In the genomic region with DNA sequence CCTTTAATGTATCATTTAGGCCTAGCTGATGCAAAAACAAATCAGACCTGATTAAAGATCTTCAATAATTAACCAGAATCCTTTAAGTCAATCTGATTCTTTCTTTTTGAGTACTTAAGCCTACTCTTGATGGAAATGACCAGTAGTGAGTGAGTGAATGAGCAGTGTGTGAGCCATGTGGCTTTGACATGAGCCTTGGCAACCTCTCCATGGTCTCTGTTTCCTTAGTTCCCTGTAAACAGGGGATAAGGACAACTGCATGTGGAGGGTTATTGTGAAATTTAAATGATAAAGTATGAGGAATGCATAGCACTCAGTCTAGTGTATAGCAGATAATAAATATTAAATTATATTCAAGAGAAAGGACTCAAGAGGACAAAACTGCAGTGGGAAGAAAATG, we compare ENCODE assay signal across 16 cellular contexts.
DNase-seq lines count a peak whose midpoint lies in the region; ATAC-seq and TF ChIP-seq lines count a peak whose summit lies in the region.
"Had no signal": no experiment of that assay in that cellular context is flagged by ENCODE, and none has a peak within 500 bp of the region (broad histone marks: within the 10 kb centered on the region; RNA-seq: fewer than 3 reads in every experiment).

No MANE protein-coding gene starts in this region.

- no peaks in the 10 kb centered on the region for H3K27me3 ChIP-seq in WERI-Rb-1 (ENCODE audit: insufficient read depth, low read depth, severe bottlenecking)
- no peaks in the 10 kb centered on the region for H3K27me3 ChIP-seq in smooth muscle cell (ENCODE audit: low read depth)

- H3K4me2 ChIP-seq in smooth muscle cell: no peak overlapping the region

- H3K36me3 ChIP-seq in WERI-Rb-1: no peaks in the 10 kb centered on the region
- no peaks in the 10 kb centered on the region for H3K36me3 ChIP-seq in smooth muscle cell (ENCODE audit: low read depth)

- H3K9me3 ChIP-seq in WERI-Rb-1 (ENCODE audit: severe bottlenecking): no peaks in the 10 kb centered on the region
- H3K9me3 ChIP-seq in smooth muscle cell (replicated peaks; ENCODE audit: low read depth): no peaks in the 10 kb centered on the region

- H3K4me1 ChIP-seq in smooth muscle cell (ENCODE audit: low read depth): peaks cover 18% of the 10 kb centered on the region

- no peak overlapping the region for H3K4me3 ChIP-seq in WERI-Rb-1 (ENCODE audit: low read depth, low read length)
- no peak overlapping the region for H3K4me3 ChIP-seq in foreskin fibroblast (ENCODE audit: low read depth in 1 of 2, low read length in 2 of 2)
- H3K4me3 ChIP-seq in smooth muscle cell: no peak overlapping the region

- H3K9ac ChIP-seq in smooth muscle cell (ENCODE audit: low read depth): no peak overlapping the region

- DNase-seq in DMS 273 (lab: John Stamatoyannopoulos, UW; ENCODE audit: unreplicated experiment) (peak; percentile 30), DMS 273 treated with DMSO at 0.1 percent for 48 hours (lab: John Stamatoyannopoulos, UW) (no peak), WERI-Rb-1 (peak; percentile 51), foreskin fibroblast (peak; percentile 83), smooth muscle cell (lab: John Stamatoyannopoulos, UW; ENCODE audit: unreplicated experiment) (no peak), OCI-M1 (lab: John Stamatoyannopoulos, UW) (no peak), epidermal melanocyte (ENCODE audit: insufficient read length, low spot score) (no peak)
- DNase-seq: activated CD4-positive, alpha-beta T cell treated with anti-CD3 and anti-CD28 coated beads for 4 hours; activated T-cell treated with anti-CD3 and anti-CD28 coated beads, Interleukin-2, amount 50 U/mL, for 1 hour; NCI-H1092 treated with DMSO at 0.1 percent for 48 hours; NCI-H2227 treated with DMSO at 0.1 percent for 48 hours; T-helper 17 cell had no signal

- H3K79me2 ChIP-seq in smooth muscle cell (ENCODE audit: low read depth): no peaks in the 10 kb centered on the region

- H4K20me1 ChIP-seq in smooth muscle cell (ENCODE audit: low read depth): no peaks in the 10 kb centered on the region

- H3K27ac ChIP-seq in WERI-Rb-1 (peak overlapping the region; percentile 50), smooth muscle cell (ENCODE audit: low read depth) (peak overlapping the region; percentile 17)
- H3K27ac ChIP-seq: 22Rv1 had no signal

- H3F3A ChIP-seq in smooth muscle cell (ENCODE audit: low read depth): no peaks in the 10 kb centered on the region

- H2AFZ ChIP-seq in smooth muscle cell (ENCODE audit: low read depth): no peak overlapping the region

- no peak for ATAC-seq in HG02610 (IDR thresholded peaks at IDR 0.05; ENCODE audit: unreplicated experiment)
- ATAC-seq: HepG2; natural killer cell treated with Interleukin-12 subunit alpha and Interleukin-12 subunit beta and Interleukin-15 and Interleukin-18, amount 100 ng/mL, for 72 hours; T-helper 17 cell had no signal

- TF ChIP-seq CTCF in WERI-Rb-1 (IDR thresholded peaks at IDR 0.05; ENCODE audit: low read depth, low read length) (no peak), foreskin fibroblast (IDR thresholded peaks at IDR 0.05; ENCODE audit: low read depth, low read length) (no peak), smooth muscle cell (IDR thresholded peaks at IDR 0.05; ENCODE audit: borderline replicate concordance, insufficient read depth, poor library complexity, severe bottlenecking) (no peak)

Comparison
In these comparisons a context has a peak if more than half of its experiments do, and no peak if none do; other contexts are left out.
1. DNase-seq: peak in DMS 273 (single experiment), WERI-Rb-1 (single experiment) and foreskin fibroblast (2 of 2); none in DMS 273 treated with DMSO at 0.1 percent for 48 hours (single experiment), smooth muscle cell (single experiment), OCI-M1 (single experiment) and epidermal melanocyte (single experiment).